Comparison of ENCODE assay signal across 1 cellular context in the genomic region with DNA sequence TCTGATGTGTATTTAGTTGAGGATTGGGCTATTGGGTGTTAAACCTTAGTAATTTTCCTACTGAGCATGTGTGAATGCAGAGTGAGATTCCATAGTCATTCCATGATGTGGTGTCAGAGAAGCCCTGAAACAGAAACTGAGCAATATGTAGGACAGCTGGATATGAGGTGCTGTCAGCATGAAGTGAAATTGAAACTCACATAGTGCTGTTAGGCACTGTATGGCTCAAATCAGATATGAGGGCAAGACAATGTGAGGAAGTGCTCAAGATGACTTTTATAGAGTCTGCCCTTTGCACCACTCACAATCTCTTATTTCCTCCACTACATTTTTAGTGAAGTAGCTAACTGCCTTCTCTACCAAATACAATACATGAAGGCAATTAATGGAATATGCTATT.
TF ChIP-seq lines count a peak whose summit lies in the region.

No MANE protein-coding gene starts in this region.

TF ChIP-seq in GM12878, 131 proteins besides CTCF, POLR2A, EP300 and RAD21 (continued from another document):
- TF ChIP-seq, protein P1, sequence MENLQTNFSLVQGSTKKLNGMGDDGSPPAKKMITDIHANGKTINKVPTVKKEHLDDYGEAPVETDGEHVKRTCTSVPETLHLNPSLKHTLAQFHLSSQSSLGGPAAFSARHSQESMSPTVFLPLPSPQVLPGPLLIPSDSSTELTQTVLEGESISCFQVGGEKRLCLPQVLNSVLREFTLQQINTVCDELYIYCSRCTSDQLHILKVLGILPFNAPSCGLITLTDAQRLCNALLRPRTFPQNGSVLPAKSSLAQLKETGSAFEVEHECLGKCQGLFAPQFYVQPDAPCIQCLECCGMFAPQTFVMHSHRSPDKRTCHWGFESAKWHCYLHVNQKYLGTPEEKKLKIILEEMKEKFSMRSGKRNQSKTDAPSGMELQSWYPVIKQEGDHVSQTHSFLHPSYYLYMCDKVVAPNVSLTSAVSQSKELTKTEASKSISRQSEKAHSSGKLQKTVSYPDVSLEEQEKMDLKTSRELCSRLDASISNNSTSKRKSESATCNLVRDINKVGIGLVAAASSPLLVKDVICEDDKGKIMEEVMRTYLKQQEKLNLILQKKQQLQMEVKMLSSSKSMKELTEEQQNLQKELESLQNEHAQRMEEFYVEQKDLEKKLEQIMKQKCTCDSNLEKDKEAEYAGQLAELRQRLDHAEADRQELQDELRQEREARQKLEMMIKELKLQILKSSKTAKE (IDR thresholded peaks at IDR 0.05; ENCODE audit: low read depth, poor library complexity, severe bottlenecking): no peak
- TF ChIP-seq DPF2 (IDR thresholded peaks at IDR 0.05) (no peak), MEF2B (IDR thresholded peaks at IDR 0.05; ENCODE audit: partially characterized antibody, poor library complexity, severe bottlenecking) (no peak), NR2F1 (conservative IDR thresholded peaks at IDR 0.05) (no peak), ETV6 (conservative IDR thresholded peaks at IDR 0.05 in 1 of 2, IDR thresholded peaks at IDR 0.05 in 1 of 2; ENCODE audit: borderline replicate concordance in 1 of 2, low read depth in 1 of 2) (no peak), CBX5 (IDR thresholded peaks at IDR 0.05; ENCODE audit: low read depth) (no peak), CBFB (IDR thresholded peaks at IDR 0.05; ENCODE audit: low read depth) (no peak), PAX8 (IDR thresholded peaks at IDR 0.05) (no peak), SMARCA5 (IDR thresholded peaks at IDR 0.05) (no peak), NBN (IDR thresholded peaks at IDR 0.05) (no peak), NRF1 (conservative IDR thresholded peaks at IDR 0.05; ENCODE audit: low read depth, low read length) (no peak)
- TF ChIP-seq, protein P2, sequence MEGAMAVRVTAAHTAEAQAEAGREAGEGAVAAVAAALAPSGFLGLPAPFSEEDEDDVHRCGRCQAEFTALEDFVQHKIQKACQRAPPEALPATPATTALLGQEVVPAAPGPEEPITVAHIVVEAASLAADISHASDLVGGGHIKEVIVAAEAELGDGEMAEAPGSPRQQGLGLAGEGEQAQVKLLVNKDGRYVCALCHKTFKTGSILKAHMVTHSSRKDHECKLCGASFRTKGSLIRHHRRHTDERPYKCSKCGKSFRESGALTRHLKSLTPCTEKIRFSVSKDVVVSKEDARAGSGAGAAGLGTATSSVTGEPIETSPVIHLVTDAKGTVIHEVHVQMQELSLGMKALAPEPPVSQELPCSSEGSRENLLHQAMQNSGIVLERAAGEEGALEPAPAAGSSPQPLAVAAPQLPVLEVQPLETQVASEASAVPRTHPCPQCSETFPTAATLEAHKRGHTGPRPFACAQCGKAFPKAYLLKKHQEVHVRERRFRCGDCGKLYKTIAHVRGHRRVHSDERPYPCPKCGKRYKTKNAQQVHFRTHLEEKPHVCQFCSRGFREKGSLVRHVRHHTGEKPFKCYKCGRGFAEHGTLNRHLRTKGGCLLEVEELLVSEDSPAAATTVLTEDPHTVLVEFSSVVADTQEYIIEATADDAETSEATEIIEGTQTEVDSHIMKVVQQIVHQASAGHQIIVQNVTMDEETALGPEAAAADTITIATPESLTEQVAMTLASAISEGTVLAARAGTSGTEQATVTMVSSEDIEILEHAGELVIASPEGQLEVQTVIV (IDR thresholded peaks at IDR 0.05; ENCODE audit: borderline replicate concordance, partially characterized antibody): no peak
- TF ChIP-seq, protein P3, sequence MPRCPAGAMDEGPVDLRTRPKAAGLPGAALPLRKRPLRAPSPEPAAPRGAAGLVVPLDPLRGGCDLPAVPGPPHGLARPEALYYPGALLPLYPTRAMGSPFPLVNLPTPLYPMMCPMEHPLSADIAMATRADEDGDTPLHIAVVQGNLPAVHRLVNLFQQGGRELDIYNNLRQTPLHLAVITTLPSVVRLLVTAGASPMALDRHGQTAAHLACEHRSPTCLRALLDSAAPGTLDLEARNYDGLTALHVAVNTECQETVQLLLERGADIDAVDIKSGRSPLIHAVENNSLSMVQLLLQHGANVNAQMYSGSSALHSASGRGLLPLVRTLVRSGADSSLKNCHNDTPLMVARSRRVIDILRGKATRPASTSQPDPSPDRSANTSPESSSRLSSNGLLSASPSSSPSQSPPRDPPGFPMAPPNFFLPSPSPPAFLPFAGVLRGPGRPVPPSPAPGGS (IDR thresholded peaks at IDR 0.05; ENCODE audit: borderline replicate concordance, insufficient read depth, low read depth, low read length, poor library complexity, severe bottlenecking): no peak
TF ChIP-seq in GM12878: peak in this region for 0.
